In genomic region chr1:208540724-208541123, GRCh38 we compare ENCODE assay signal across 29 cellular contexts.
"Had no signal": no experiment of that assay in that cellular context is flagged by ENCODE, and none has a peak within 500 bp of the region (broad histone marks: within the 10 kb centered on the region; RNA-seq: fewer than 3 reads in every experiment).

No MANE protein-coding gene starts in this region.

- H3K79me2 ChIP-seq: parathyroid adenoma had no signal

- H3K9me3 Mint-ChIP-seq: activated naive CD4-positive, alpha-beta T cell treated with anti-CD3 and anti-CD28 coated beads for 36 hours; activated naive CD8-positive, alpha-beta T cell treated with anti-CD3 and anti-CD28 coated beads for 36 hours; mesothelial cell of epicardium; stimulated activated naive B cell treated with anti-CD40 and anti-IgM and Interleukin-4, amounts not matched to agents 10 μg/mL and 1 μg/mL and 100 μg/mL, for 72 hours; T-cell had no signal

- H3K27me3 ChIP-seq: adrenal gland, body of pancreas, dorsolateral prefrontal cortex, thyroid gland, upper lobe of left lung, vagina had no signal

- H3K9ac ChIP-seq: parathyroid adenoma had no signal

- H3K36me3 Mint-ChIP-seq: activated naive CD8-positive, alpha-beta T cell treated with anti-CD3 and anti-CD28 coated beads for 36 hours; mesothelial cell of epicardium; naive B cell; stimulated activated naive B cell treated with anti-CD40 and anti-IgM and Interleukin-4, amounts not matched to agents 10 μg/mL and 1 μg/mL and 100 μg/mL, for 72 hours; T-cell had no signal

- H3K4me2 ChIP-seq: smooth muscle cell had no signal

- H3K4me1 ChIP-seq: adrenal gland, body of pancreas, parathyroid adenoma, psoas muscle, stomach, thyroid gland, upper lobe of left lung, vagina had no signal

- H3K27ac ChIP-seq: adrenal gland, body of pancreas, coronary artery, left ventricle myocardium inferior, parathyroid adenoma, psoas muscle, stomach, thyroid gland, upper lobe of left lung, vagina had no signal

- DNase-seq: activated CD4-positive, alpha-beta T cell treated with anti-CD3 and anti-CD28 coated beads for 48 hours; activated CD4-positive, alpha-beta T cell treated with anti-CD3 and anti-CD28 coated beads, Interleukin-2, amount 50 U/mL, for 48 hours; activated CD8-positive, alpha-beta memory T cell treated with anti-CD3 and anti-CD28 coated beads for 24 hours; activated effector memory CD4-positive, alpha-beta T cell treated with anti-CD3 and anti-CD28 coated beads, Interleukin-2, amount 50 U/mL, for 16 hours; activated naive CD4-positive, alpha-beta T cell treated with anti-CD3 and anti-CD28 coated beads for 36 hours; activated naive CD8-positive, alpha-beta T cell treated with anti-CD3 and anti-CD28 coated beads for 36 hours; adrenal gland; aorta; body of pancreas; effector memory CD4-positive, alpha-beta T cell; foreskin melanocyte; left ventricle myocardium inferior; naive B cell; nucleus accumbens; psoas muscle; stimulated activated CD4-positive, alpha-beta T cell treated with anti-CD3 and anti-CD28 coated beads, Interleukin-1b, Interleukin-23, amount 100 ng/mL, for 48 hours; stimulated activated CD4-positive, alpha-beta T cell treated with anti-CD3 and anti-CD28 coated beads, Interleukin-4, amount 100 ng/mL, for 4 hours; stimulated activated CD8-positive, alpha-beta memory T cell treated with anti-CD3 and anti-CD28 coated beads, Interleukin-4, amount 100 ng/mL, for 48 hours; stimulated activated naive B cell treated with anti-CD40 and anti-IgM and Interleukin-4, amounts not matched to agents 10 μg/mL and 1 μg/mL and 100 μg/mL, for 72 hours; stomach; T-cell; thyroid gland; upper lobe of left lung had no signal

- H2AFZ ChIP-seq: parathyroid adenoma had no signal

- H3K27ac Mint-ChIP-seq: activated naive CD4-positive, alpha-beta T cell treated with anti-CD3 and anti-CD28 coated beads for 36 hours; activated naive CD8-positive, alpha-beta T cell treated with anti-CD3 and anti-CD28 coated beads for 36 hours; mesothelial cell of epicardium; naive B cell; stimulated activated naive B cell treated with anti-CD40 and anti-IgM and Interleukin-4, amounts not matched to agents 10 μg/mL and 1 μg/mL and 100 μg/mL, for 72 hours; T-cell had no signal

- H3K9me3 ChIP-seq: adrenal gland, body of pancreas, left ventricle myocardium inferior, psoas muscle, stomach, thyroid gland, upper lobe of left lung, vagina had no signal

- H3K4me3 Mint-ChIP-seq: activated naive CD4-positive, alpha-beta T cell treated with anti-CD3 and anti-CD28 coated beads for 36 hours; activated naive CD8-positive, alpha-beta T cell treated with anti-CD3 and anti-CD28 coated beads for 36 hours; mesothelial cell of epicardium; naive B cell; stimulated activated naive B cell treated with anti-CD40 and anti-IgM and Interleukin-4, amounts not matched to agents 10 μg/mL and 1 μg/mL and 100 μg/mL, for 72 hours; T-cell had no signal

- H3K4me1 Mint-ChIP-seq: activated naive CD8-positive, alpha-beta T cell treated with anti-CD3 and anti-CD28 coated beads for 36 hours; T-cell had no signal

- ATAC-seq: body of pancreas; psoas muscle; stimulated activated naive B cell treated with anti-CD40 and anti-IgM and Interleukin-4, amounts not matched to agents 10 μg/mL and 1 μg/mL and 100 μg/mL, for 72 hours; T-cell had no signal
